In genomic region chr19:41859618-41860418, GRCh38 we compare ENCODE assay signal across 8 cellular contexts. TPM values are rescaled to one million over a fixed set of nuclear protein-coding genes. Genes with fewer than 3 reads are reported as not detected.
DNase-seq lines count a peak whose midpoint lies in the region; ATAC-seq and TF ChIP-seq lines count a peak whose summit lies in the region.

Gene RPS19, plus strand, starts transcription at chr19:41860255. Its CDS starts 520 bp downstream, at chr19:41860775.

- ATAC-seq in activated T-helper 17 cell treated with anti-CD3 and anti-CD28 coated beads, Interleukin-2, amount 50 U/mL, for 72 hours (replicated peaks) = peak; percentile 90
- ATAC-seq in naive thymus-derived CD4-positive, alpha-beta T cell = peak; percentile 92
- ATAC-seq in stimulated activated naive B cell treated with anti-CD40 and anti-IgM and Interleukin-4, amounts not matched to agents 10 μg/mL and 1 μg/mL and 100 μg/mL, for 72 hours (replicated peaks) = peak; percentile 81 to 88

- DNase-seq in ELR (ENCODE audit: low read depth) (peak; percentile 98), H4 (ENCODE audit: low spot score) (peak; percentile 98), LNCaP clone FGC (ENCODE audit: low read depth) (peak; percentile 89), RWPE1 (ENCODE audit: low spot score) (peak; percentile 98), fibroblast of gingiva (ENCODE audit: low read depth) (peak; percentile 98)
- DNase-seq in naive thymus-derived CD4-positive, alpha-beta T cell = peak; percentile 95 to 99 (median 98)
- DNase-seq in stimulated activated naive B cell treated with anti-CD40 and anti-IgM and Interleukin-4, amounts not matched to agents 10 μg/mL and 1 μg/mL and 100 μg/mL, for 72 hours = peak; percentile 97

- H3K4me1 ChIP-seq in naive thymus-derived CD4-positive, alpha-beta T cell (ENCODE audit: control insufficient read depth in 2 of 2, insufficient read depth in 2 of 2, low read length in 2 of 2) = peaks cover 39 to 43% of the 10 kb centered on the region in 2 donors

- H3K36me3 Mint-ChIP-seq in activated T-helper 17 cell treated with anti-CD3 and anti-CD28 coated beads, Interleukin-2, amount 50 U/mL, for 72 hours (ENCODE audit: low read depth) = peaks cover 52% of the 10 kb centered on the region
- H3K36me3 Mint-ChIP-seq in naive thymus-derived CD4-positive, alpha-beta T cell = peaks cover 4 to 40% (median 19%) of the 10 kb centered on the region in 5 donors
- H3K36me3 Mint-ChIP-seq in stimulated activated naive B cell treated with anti-CD40 and anti-IgM and Interleukin-4, amounts not matched to agents 10 μg/mL and 1 μg/mL and 100 μg/mL, for 72 hours = peaks cover 41 to 45% of the 10 kb centered on the region in 2 donors

- no peaks in the 10 kb centered on the region for H3K27me3 ChIP-seq in naive thymus-derived CD4-positive, alpha-beta T cell (ENCODE audit: control insufficient read depth in 2 of 2, insufficient read depth in 2 of 2, low read length in 2 of 2)

- POLR2A ChIA-PET in RWPE1 (lab: Yijun Ruan, JAX; ENCODE audit: low non-redundant PET) = interaction anchor here (0.7 to 1.4 kb wide), 4 partner anchors 13 to 171 kb away, joined by 3 to 5 read pairs (median 4); partner anchors contain the start of gene RABAC1
- POLR2A ChIA-PET in naive thymus-derived CD4-positive, alpha-beta T cell (lab: Charles Lee) = interaction anchor here (0.7 to 10.0 kb wide), 19 partner anchors 8 to 596 kb away, joined by 3 to 220 read pairs (median 5); partner anchors contain the start of genes ARHGEF1, CD79A, ERFL and RABAC1

- H3K27ac Mint-ChIP-seq in activated T-helper 17 cell treated with anti-CD3 and anti-CD28 coated beads, Interleukin-2, amount 50 U/mL, for 72 hours = peak within 1 kb of the TSS; percentile 98
- H3K27ac Mint-ChIP-seq in naive thymus-derived CD4-positive, alpha-beta T cell = peak within 1 kb of the TSS; percentile 91 to 98 (median 95)
- H3K27ac Mint-ChIP-seq in stimulated activated naive B cell treated with anti-CD40 and anti-IgM and Interleukin-4, amounts not matched to agents 10 μg/mL and 1 μg/mL and 100 μg/mL, for 72 hours = peak within 1 kb of the TSS; percentile 98

- peaks cover 22% of the 10 kb centered on the region for H3K4me1 Mint-ChIP-seq in activated T-helper 17 cell treated with anti-CD3 and anti-CD28 coated beads, Interleukin-2, amount 50 U/mL, for 72 hours
- peaks cover 34 to 47% (median 41%) of the 10 kb centered on the region in 7 donors for H3K4me1 Mint-ChIP-seq in naive thymus-derived CD4-positive, alpha-beta T cell
- peaks cover 29 to 44% of the 10 kb centered on the region in 2 donors for H3K4me1 Mint-ChIP-seq in stimulated activated naive B cell treated with anti-CD40 and anti-IgM and Interleukin-4, amounts not matched to agents 10 μg/mL and 1 μg/mL and 100 μg/mL, for 72 hours

- intact Hi-C loops in naive thymus-derived CD4-positive, alpha-beta T cell (cut with micrococcal nuclease) = loop anchor here (1.0 to 2.0 kb wide), 14 partner anchors 11 to 597 kb away; partner anchors contain the start of genes RABAC1 (in 2 of the 2), DEDD2 (in 1 of the 2), PAFAH1B3 (in 1 of the 2) and PRR19 (in 1 of the 2)

- H3K9me3 Mint-ChIP-seq in activated T-helper 17 cell treated with anti-CD3 and anti-CD28 coated beads, Interleukin-2, amount 50 U/mL, for 72 hours = no peaks in the 10 kb centered on the region
- no peaks in the 10 kb centered on the region for H3K9me3 Mint-ChIP-seq in naive thymus-derived CD4-positive, alpha-beta T cell
- no peaks in the 10 kb centered on the region for H3K9me3 Mint-ChIP-seq in stimulated activated naive B cell treated with anti-CD40 and anti-IgM and Interleukin-4, amounts not matched to agents 10 μg/mL and 1 μg/mL and 100 μg/mL, for 72 hours

- peak within 1 kb of the TSS; percentile 92 for H3K4me3 ChIP-seq in LNCaP clone FGC (ENCODE audit: low read depth, low read length)
- H3K4me3 ChIP-seq in naive thymus-derived CD4-positive, alpha-beta T cell (ENCODE audit: low read length) = peak within 1 kb of the TSS; percentile 90

- H3K27me3 Mint-ChIP-seq in activated T-helper 17 cell treated with anti-CD3 and anti-CD28 coated beads, Interleukin-2, amount 50 U/mL, for 72 hours = no peaks in the 10 kb centered on the region
- H3K27me3 Mint-ChIP-seq in naive thymus-derived CD4-positive, alpha-beta T cell = peaks cover 0 to 9% (median 0%) of the 10 kb centered on the region in 5 donors
- H3K27me3 Mint-ChIP-seq in stimulated activated naive B cell treated with anti-CD40 and anti-IgM and Interleukin-4, amounts not matched to agents 10 μg/mL and 1 μg/mL and 100 μg/mL, for 72 hours = no peaks in the 10 kb centered on the region

- H3K36me3 ChIP-seq in naive thymus-derived CD4-positive, alpha-beta T cell (ENCODE audit: control insufficient read depth in 2 of 3, insufficient read depth in 3 of 3, low read length in 3 of 3) = peaks cover 11 to 37% (median 14%) of the 10 kb centered on the region in 3 experiments

- no peaks in the 10 kb centered on the region for H3K9me3 ChIP-seq in naive thymus-derived CD4-positive, alpha-beta T cell (ENCODE audit: control insufficient read depth in 2 of 3, low read length in 3 of 3)

- TF ChIP-seq CTCF in LNCaP clone FGC (IDR thresholded peaks at IDR 0.05; ENCODE audit: control insufficient read depth, extremely low read depth, insufficient read depth) (no peak), RWPE1 (conservative IDR thresholded peaks at IDR 0.05; ENCODE audit: low read depth) (peak; percentile 65)

- CTCF ChIA-PET in RWPE1 (lab: Yijun Ruan, JAX) = interaction anchor here (0.6 to 1.3 kb wide), 5 partner anchors 8 to 97 kb away, joined by 3 to 4 read pairs (median 3); partner anchors contain the start of genes DMRTC2 and LYPD4
- CTCF ChIA-PET in naive thymus-derived CD4-positive, alpha-beta T cell (lab: Charles Lee) = interaction anchor here (0.7 to 3.0 kb wide), 18 partner anchors 13 to 175 kb away, joined by 3 to 38 read pairs (median 6); partner anchors contain the start of gene RABAC1

- peak within 1 kb of the TSS; percentile 90 for H3K4me3 Mint-ChIP-seq in activated T-helper 17 cell treated with anti-CD3 and anti-CD28 coated beads, Interleukin-2, amount 50 U/mL, for 72 hours
- peak within 1 kb of the TSS; percentile 86 to 95 (median 93) for H3K4me3 Mint-ChIP-seq in naive thymus-derived CD4-positive, alpha-beta T cell
- H3K4me3 Mint-ChIP-seq in stimulated activated naive B cell treated with anti-CD40 and anti-IgM and Interleukin-4, amounts not matched to agents 10 μg/mL and 1 μg/mL and 100 μg/mL, for 72 hours = peak within 1 kb of the TSS; percentile 85 to 92

- H3K27ac ChIP-seq in RWPE1 = peak within 1 kb of the TSS; percentile 91
- peak within 1 kb of the TSS; percentile 89 for H3K27ac ChIP-seq in naive thymus-derived CD4-positive, alpha-beta T cell (ENCODE audit: low read depth, low read length)

RNA-seq across cellular contexts. Expression of gene RPS19, which starts in this region (rescaled TPM):
- 1,641 and 1,922 TPM in 2 replicates for total RNA-seq in H4 (2014; rRNA removed; shearing (Covaris generic))
- total RNA-seq in activated T-helper 17 cell treated with anti-CD3 and anti-CD28 coated beads, Interleukin-2, amount 50 U/mL, for 72 hours = 1,000 to 10,000 TPM; 3,531 to 4,049 TPM
- 1,000 to 10,000 TPM; 2,739 to 3,712 (median 3,396) TPM for total RNA-seq in naive thymus-derived CD4-positive, alpha-beta T cell
- 1,000 to 10,000 TPM; 6,645 to 7,822 TPM for polyA plus RNA-seq in naive thymus-derived CD4-positive, alpha-beta T cell

Comparison
In these comparisons a context has a peak if more than half of its experiments do, and no peak if none do; other contexts are left out.
1. Peak in every context shown above with its lines: DNase-seq, ATAC-seq, H3K4me3 ChIP-seq and H3K27ac ChIP-seq.